Comparison of ENCODE assay signal across 8 cellular contexts in genomic region chr5:57495285-57495684, GRCh38. TPM values are rescaled to one million over a fixed set of nuclear protein-coding genes. Genes with fewer than 3 reads are reported as not detected.
DNase-seq lines count a peak whose midpoint lies in the region; ATAC-seq and TF ChIP-seq lines count a peak whose summit lies in the region.
"Had no signal": no experiment of that assay in that cellular context is flagged by ENCODE, and none has a peak within 500 bp of the region (broad histone marks: within the 10 kb centered on the region; RNA-seq: fewer than 3 reads in every experiment).

No MANE protein-coding gene starts in this region.

- H3K27me3 Mint-ChIP-seq in T-helper 1 cell treated with Interleukin-12 subunit alpha and Interleukin-12 subunit beta and Interleukin-4 antibody, amounts not matched to agents 30 μg/mL and 1 μg/mL, for 36 hours (ENCODE audit: low read depth) = no peaks in the 10 kb centered on the region

- H3K18ac ChIP-seq in mesenchymal stem cell (ENCODE audit: low read depth in 1 of 2, low read length in 2 of 2) = peak overlapping the region; percentile 96 to 100

- H3K27ac ChIP-seq in HCT116 (ENCODE audit: low read depth, low read length) (peak overlapping the region; percentile 75), mesenchymal stem cell (ENCODE audit: low read length, poor library complexity, severe bottlenecking) (peak overlapping the region; percentile 96), body of pancreas (no peak overlapping the region)

- H3K27ac Mint-ChIP-seq in T-helper 1 cell treated with Interleukin-12 subunit alpha and Interleukin-12 subunit beta and Interleukin-4 antibody, amounts not matched to agents 30 μg/mL and 1 μg/mL, for 36 hours = peak overlapping the region; percentile 74

- H3K23ac ChIP-seq in mesenchymal stem cell (ENCODE audit: low read length in 2 of 2) = no peak overlapping the region

- H3K79me1 ChIP-seq in mesenchymal stem cell (replicated peaks; ENCODE audit: low read length, poor library complexity, severe bottlenecking) = no peaks in the 10 kb centered on the region

- peak overlapping the region; percentile 91 for H2BK15ac ChIP-seq in mesenchymal stem cell (ENCODE audit: low read depth, poor library complexity, severe bottlenecking)

- H3K4me3 Mint-ChIP-seq in T-helper 1 cell treated with Interleukin-12 subunit alpha and Interleukin-12 subunit beta and Interleukin-4 antibody, amounts not matched to agents 30 μg/mL and 1 μg/mL, for 36 hours = peak overlapping the region; percentile 35

- H4K8ac ChIP-seq in mesenchymal stem cell (ENCODE audit: low read length) = peak overlapping the region; percentile 42

- TSS peak; percentile 84 for BruUV-seq in HCT116 (replicated peaks; lab: Mats Ljungman, UMichigan)

- TF ChIP-seq CTCF in HCT116 (IDR thresholded peaks at IDR 0.05 in 2 of 3, conservative IDR thresholded peaks at IDR 0.05 in 1 of 3; ENCODE audit: borderline replicate concordance in 1 of 3, insufficient read depth in 1 of 3, low read depth in 2 of 3, low read length in 2 of 3) (no peak), body of pancreas (IDR thresholded peaks at IDR 0.05) (no peak)

- H3K4me2 ChIP-seq in HCT116 (ENCODE audit: low read length) (peak overlapping the region; percentile 87), mesenchymal stem cell (ENCODE audit: low read length, poor library complexity, severe bottlenecking) (no peak overlapping the region)

- TF ChIP-seq POLR2A in HCT116 (IDR thresholded peaks at IDR 0.05; ENCODE audit: borderline replicate concordance, extremely low read depth, insufficient read depth, insufficient read length) = no peak
- TF ChIP-seq POLR2A in body of pancreas (IDR thresholded peaks at IDR 0.05) = no peak

- no peaks in the 10 kb centered on the region for H3K9me3 ChIP-seq in HCT116 (ENCODE audit: control insufficient read depth in 1 of 2, insufficient read depth in 1 of 2, low read depth in 1 of 2, low read length in 2 of 2)
- no peaks in the 10 kb centered on the region for H3K9me3 ChIP-seq in mesenchymal stem cell (ENCODE audit: control insufficient read depth, low read length)
- no peaks in the 10 kb centered on the region for H3K9me3 ChIP-seq in body of pancreas

- WGBS in mesenchymal stem cell = 85% methylated on average over 3 of the region's 5 CpGs
- 56 to 72% methylated on average over 5 of the region's 5 CpGs for WGBS in body of pancreas, 2 donors

- peak overlapping the region; percentile 95 to 100 for H2BK12ac ChIP-seq in mesenchymal stem cell (ENCODE audit: low read length in 2 of 2)

- no peaks in the 10 kb centered on the region for H3K9me2 ChIP-seq in HCT116 (ENCODE audit: insufficient read depth)

- H2AK5ac ChIP-seq in mesenchymal stem cell (ENCODE audit: low read length, severe bottlenecking) = peak overlapping the region; percentile 54

- H3K9ac ChIP-seq in HCT116 (ENCODE audit: low read length) (peak overlapping the region; percentile 61), mesenchymal stem cell (ENCODE audit: low read length) (peak overlapping the region; percentile 65)

- RAD21 ChIA-PET in HCT116 (lab: Charles Lee; ENCODE audit: low non-redundant PET in 1 of 2, low total read pairs in 2 of 2, uncharacterized antibody in 2 of 2, unreplicated experiment in 2 of 2) = interaction anchor here (1.1 to 1.5 kb wide), 3 partner anchors 60 to 284 kb away, joined by 3 to 4 read pairs (median 4); no protein-coding TSS in a partner anchor

- H3K4me3 ChIP-seq in HCT116 (replicated peaks in 1 of 2; ENCODE audit: low read depth in 1 of 2, low read length in 2 of 2) (no peak overlapping the region), mesenchymal stem cell (ENCODE audit: insufficient read depth in 1 of 2, low read depth in 1 of 2, low read length in 2 of 2) (no peak overlapping the region), body of pancreas (no peak overlapping the region)

- no peaks in the 10 kb centered on the region for H4K20me1 ChIP-seq in HCT116 (ENCODE audit: insufficient read depth)

- H3K36me3 Mint-ChIP-seq in T-helper 1 cell treated with Interleukin-12 subunit alpha and Interleukin-12 subunit beta and Interleukin-4 antibody, amounts not matched to agents 30 μg/mL and 1 μg/mL, for 36 hours (ENCODE audit: low read depth) = no peaks in the 10 kb centered on the region

- CTCF ChIA-PET in HCT116 (lab: Charles Lee) = interaction anchor here (1.3 to 2.7 kb wide), 3 partner anchors 197 to 284 kb away, joined by 6 to 12 read pairs (median 6); no protein-coding TSS in a partner anchor

- peak overlapping the region; percentile 21 for H2BK5ac ChIP-seq in mesenchymal stem cell (ENCODE audit: low read depth, low read length, poor library complexity, severe bottlenecking)

- ATAC-seq in HCT116 (peak; percentile 26), body of pancreas (no peak), GM18517 (IDR thresholded peaks at IDR 0.05; ENCODE audit: unreplicated experiment) (no peak)

- POLR2A ChIA-PET in HCT116 (lab: Charles Lee) = interaction anchor here (0.7 to 1.5 kb wide), 4 partner anchors 33 to 964 kb away, joined by 3 read pairs; no protein-coding TSS in a partner anchor

- no peaks in the 10 kb centered on the region for H3K79me2 ChIP-seq in HCT116 (ENCODE audit: insufficient read depth, low read length)

- H3K4me1 ChIP-seq in HCT116 (ENCODE audit: control insufficient read depth in 1 of 2, insufficient read depth in 2 of 2, low read length in 2 of 2) (peaks cover 43 to 60% of the 10 kb centered on the region in 2 experiments), mesenchymal stem cell (ENCODE audit: control insufficient read depth, insufficient read depth, low read depth, low read length) (peaks cover 3% of the 10 kb centered on the region), body of pancreas (peaks cover 13% of the 10 kb centered on the region)

- H3K27me3 ChIP-seq in HCT116 (ENCODE audit: insufficient read depth, low read length) = no peaks in the 10 kb centered on the region
- H3K27me3 ChIP-seq in mesenchymal stem cell (ENCODE audit: control insufficient read depth in 1 of 2, insufficient read depth in 1 of 2, low read length in 2 of 2) = no peaks in the 10 kb centered on the region
- H3K27me3 ChIP-seq in body of pancreas = no peaks in the 10 kb centered on the region

- TF ChIP-seq RAD21 in HCT116 (IDR thresholded peaks at IDR 0.05; ENCODE audit: low read depth) = no peak

- peak overlapping the region in 1 of 2 experiments; percentile 92 for H3K14ac ChIP-seq in mesenchymal stem cell (ENCODE audit: low read length in 2 of 2)

- H2BK120ac ChIP-seq in mesenchymal stem cell (ENCODE audit: low read depth, low read length) = peak overlapping the region; percentile 97

- peak; percentile 41 for DNase-seq in DMS79 (lab: John Stamatoyannopoulos, UW)
- DNase-seq in HCT116 (ENCODE audit: low read depth, low spot score) = no peak
- no peak for DNase-seq in mesenchymal stem cell
- DNase-seq in body of pancreas = no peak
- DNase-seq in GM03348 (ENCODE audit: low spot score) = no peak
- DNase-seq: activated T-cell treated with anti-CD3 and anti-CD28 coated beads, Interleukin-2, amount 50 U/mL, for 1 hour had no signal

- intact Hi-C loops in HCT116 (cut with micrococcal nuclease) = no loop called here
- intact Hi-C loops in body of pancreas (cut with DNase I) = no loop called here

- H3K36me3 ChIP-seq in HCT116 (ENCODE audit: control insufficient read depth in 1 of 2, insufficient read depth in 2 of 2, low read length in 2 of 2) = no peaks in the 10 kb centered on the region
- H3K36me3 ChIP-seq in mesenchymal stem cell (ENCODE audit: control insufficient read depth in 1 of 2, insufficient read depth in 2 of 2, low read depth in 1 of 2, low read length in 2 of 2) = no peaks in the 10 kb centered on the region
- no peaks in the 10 kb centered on the region for H3K36me3 ChIP-seq in body of pancreas (replicated peaks in 1 of 2; ENCODE audit: insufficient read depth in 1 of 2, low read depth in 2 of 2)

- H2AFZ ChIP-seq in HCT116 (ENCODE audit: low read depth, low read length, poor library complexity, severe bottlenecking) (peak overlapping the region; percentile 49), mesenchymal stem cell (ENCODE audit: low read depth, low read length) (no peak overlapping the region)

- peaks cover 31% of the 10 kb centered on the region for H3K4me1 Mint-ChIP-seq in T-helper 1 cell treated with Interleukin-12 subunit alpha and Interleukin-12 subunit beta and Interleukin-4 antibody, amounts not matched to agents 30 μg/mL and 1 μg/mL, for 36 hours (ENCODE audit: low read depth)

- H4K91ac ChIP-seq in mesenchymal stem cell (ENCODE audit: low read length) = peak overlapping the region; percentile 97

- peak overlapping the region; percentile 97 to 98 for H3K4ac ChIP-seq in mesenchymal stem cell (ENCODE audit: low read depth in 1 of 2, low read length in 2 of 2)

- no peaks in the 10 kb centered on the region for H3K9me3 Mint-ChIP-seq in T-helper 1 cell treated with Interleukin-12 subunit alpha and Interleukin-12 subunit beta and Interleukin-4 antibody, amounts not matched to agents 30 μg/mL and 1 μg/mL, for 36 hours

TF ChIP-seq in HCT116, 20 proteins besides CTCF, POLR2A, EP300 and RAD21 (continues in another document):
- TF ChIP-seq SIN3A (IDR thresholded peaks at IDR 0.05; ENCODE audit: low read depth) (no peak), TCF7L2 (IDR thresholded peaks at IDR 0.05; ENCODE audit: borderline replicate concordance, extremely low read depth, insufficient read depth, insufficient read length) (no peak), SRF (IDR thresholded peaks at IDR 0.05; ENCODE audit: low read depth) (no peak), EGR1 (IDR thresholded peaks at IDR 0.05; ENCODE audit: low read depth) (no peak)

RNA-seq across cellular contexts. Expression of gene ACTBL2, which starts 12.7 kb away (rescaled TPM):
- total RNA-seq in HCT116 (2021; ENCODE audit: unreplicated experiment) (0.07 TPM), body of pancreas (not detected)
- 0.03 TPM in 1 of 2 replicates, not detected in the other for polyA plus RNA-seq in HCT116 (2012)
- 0.23 TPM for polyA plus RNA-seq in mesenchymal stem cell (2013, experiment 1 of 2)
- 0.16 TPM for polyA plus RNA-seq in mesenchymal stem cell (2013, experiment 2 of 2)

Comparison
In these comparisons a context has a peak if more than half of its experiments do, and no peak if none do; other contexts are left out.
1. H3K27ac ChIP-seq: peak in HCT116 (single experiment) and mesenchymal stem cell (single experiment); none in body of pancreas (0 of 4).